Comparison of ENCODE assay signal across 8 cellular contexts in genomic region chr12:110358417-110359097, GRCh38. TPM values are rescaled to one million over a fixed set of nuclear protein-coding genes. Genes with fewer than 3 reads are reported as not detected.
DNase-seq lines count a peak whose midpoint lies in the region; ATAC-seq and TF ChIP-seq lines count a peak whose summit lies in the region.
"Not testable (repeated sequence)": the region's sequence is repeated elsewhere in the genome, so short reads cannot be mapped to it uniquely, and the experiment has no call there.

No MANE protein-coding gene starts in this region.

- not testable (repeated sequence) for H3K27me3 Mint-ChIP-seq in MCF 10A (ENCODE audit: insufficient read depth, unreplicated experiment); neural progenitor cell (ENCODE audit: insufficient read depth, low read depth)

- peak; percentile 73 for ATAC-seq in SK-N-SH treated with all-trans-retinoic acid at 6 μM for 48 hours

- H2AFZ ChIP-seq in neural progenitor cell (replicated peaks): not testable (repeated sequence)

- H3K4me3 Mint-ChIP-seq in MCF 10A (ENCODE audit: unreplicated experiment); neural progenitor cell: not testable (repeated sequence)

- not testable (repeated sequence) for H3K36me3 ChIP-seq in cardiac muscle cell, neural progenitor cell

- H3K27me3 ChIP-seq in cardiac muscle cell, neural progenitor cell: not testable (repeated sequence)

- H3K27ac ChIP-seq in cardiac muscle cell, neural progenitor cell: not testable (repeated sequence)

- H3K4me1 Mint-ChIP-seq in MCF 10A (ENCODE audit: insufficient read depth, unreplicated experiment); neural progenitor cell: not testable (repeated sequence)

- TF ChIP-seq CTCF in AG04449 (IDR thresholded peaks at IDR 0.05; ENCODE audit: insufficient read depth, low read length, missing control alignments) (peak; percentile 3), MCF 10A (IDR thresholded peaks at IDR 0.05; ENCODE audit: unreplicated experiment) (peak; percentile 9), cardiac muscle cell (IDR thresholded peaks at IDR 0.05; ENCODE audit: low read depth, low read length) (peak; percentile 30), neural progenitor cell (IDR thresholded peaks at IDR 0.05) (peak; percentile 25)

- not testable (repeated sequence) for H3K4me3 ChIP-seq in AG04449 (ENCODE audit: low read depth, low read length); cardiac muscle cell; neural progenitor cell

- H3K9ac ChIP-seq in neural progenitor cell: not testable (repeated sequence)

- POLR2A ChIA-PET in AG04449 (lab: Yijun Ruan, JAX): not testable (repeated sequence)
- POLR2A ChIA-PET in MCF 10A (lab: Yijun Ruan, JAX): interaction anchor here (0.6 to 2.0 kb wide), 5 partner anchors 9 to 92 kb away, joined by 3 to 8 read pairs (median 3); partner anchors contain the start of genes ARPC3 and ATP2A2

- not testable (repeated sequence) for DNase-seq in AG04449 (ENCODE audit: low read depth, low spot score); MCF 10A (ENCODE audit: unreplicated experiment); cardiac muscle cell (ENCODE audit: low read depth in 1 of 2, low spot score in 1 of 2); neural progenitor cell (ENCODE audit: low spot score)
- DNase-seq in ELR (ENCODE audit: low read depth): peak; percentile 55
- peak; percentile 63 for DNase-seq in KBM-7
- peak; percentile 26 for DNase-seq in NCI-H69 (lab: John Stamatoyannopoulos, UW)

- H3K36me3 Mint-ChIP-seq in MCF 10A (ENCODE audit: insufficient read depth, unreplicated experiment); neural progenitor cell: not testable (repeated sequence)

- intact Hi-C loops in MCF 10A (cut with micrococcal nuclease): not testable (repeated sequence)

- not testable (repeated sequence) for H3K27ac Mint-ChIP-seq in MCF 10A (ENCODE audit: low read depth, unreplicated experiment); neural progenitor cell

- H3K4me1 ChIP-seq in cardiac muscle cell (ENCODE audit: low read depth); neural progenitor cell: not testable (repeated sequence)

- H3K9me3 ChIP-seq in cardiac muscle cell (ENCODE audit: low read depth); neural progenitor cell (ENCODE audit: low read depth): not testable (repeated sequence)

- not testable (repeated sequence) for H3F3A ChIP-seq in neural progenitor cell (ENCODE audit: low read depth)

- BruUV-seq in MCF 10A (replicated peaks; lab: Mats Ljungman, UMichigan): not testable (repeated sequence)

- not testable (repeated sequence) for H3K4me2 ChIP-seq in neural progenitor cell

- CTCF ChIA-PET in AG04449 (lab: Yijun Ruan, JAX) (interaction anchor here (0.7 to 2.6 kb wide), 11 partner anchors 10 to 260 kb away, joined by 3 to 19 read pairs (median 4); no protein-coding TSS in a partner anchor), MCF 10A (lab: Yijun Ruan, JAX) (interaction anchor here (0.6 to 1.3 kb wide), 10 partner anchors 8 to 352 kb away, joined by 3 to 4 read pairs (median 3); no protein-coding TSS in a partner anchor)

- not testable (repeated sequence) for H3K79me2 ChIP-seq in neural progenitor cell (ENCODE audit: low read depth)

- not testable (repeated sequence) for H3K9me3 Mint-ChIP-seq in MCF 10A (ENCODE audit: unreplicated experiment); neural progenitor cell

- in situ Hi-C loops in KBM-7 (cut with MboI; ENCODE audit: low pct_unique_long_range_greater_than_20kb, low sequenced_read_pairs): not testable (repeated sequence)

- H4K20me1 ChIP-seq in neural progenitor cell (ENCODE audit: low read depth): not testable (repeated sequence)

RNA-seq across cellular contexts. Expression of gene ANAPC7, which starts 45.0 kb away (rescaled TPM):
- 76.3 and 87.1 TPM in 2 replicates for total RNA-seq in MCF 10A (2022)
- total RNA-seq in cardiac muscle cell: 37.2 and 55.4 TPM in 2 replicates
- polyA plus RNA-seq in cardiac muscle cell: 48.2 and 54.6 TPM in 2 replicates
- 89.5 and 114 TPM in 2 replicates for total RNA-seq in neural progenitor cell (ENCODE audit: low replicate concordance)
